Comparison of ENCODE assay signal across 8 cellular contexts in genomic region chr7:151517601-151518104, GRCh38. TPM values are rescaled to one million over a fixed set of nuclear protein-coding genes. Genes with fewer than 3 reads are reported as not detected.
DNase-seq lines count a peak whose midpoint lies in the region; ATAC-seq, FAIRE-seq and TF ChIP-seq lines count a peak whose summit lies in the region.

No MANE protein-coding gene starts in this region.

- no peak for DNase-seq in activated CD4-positive, alpha-beta T cell treated with anti-CD3 and anti-CD28 coated beads, Interleukin-2, amount 10 ng/mL, durations not matched to agents 24 days and 14 days
- no peak for DNase-seq in activated CD4-positive, alpha-beta T cell treated with anti-CD3 and anti-CD28 coated beads for 4 hours
- no peak for DNase-seq in activated naive CD4-positive, alpha-beta T cell treated with anti-CD3 and anti-CD28 coated beads, Interleukin-2, amount 50 U/mL, for 72 hours (ENCODE audit: low spot score in 2 of 2)
- no peak for DNase-seq in keratinocyte (ENCODE audit: low read depth, low spot score)

- no peaks in the 10 kb centered on the region for H3K9me1 ChIP-seq in keratinocyte (ENCODE audit: control insufficient read depth, extremely low read depth, insufficient read depth, low read length)

- intact Hi-C loops in activated CD4-positive, alpha-beta T cell treated with anti-CD3 and anti-CD28 coated beads, Interleukin-2, amount 10 ng/mL, durations not matched to agents 24 days and 14 days (cut with micrococcal nuclease), result loop anchor here (1.0 to 10.0 kb wide), 5 partner anchors 46 to 817 kb away; partner anchors contain the start of gene GALNT11

- H3K9me3 ChIP-seq in keratinocyte (ENCODE audit: control insufficient read depth, low read depth, low read length) (no peaks in the 10 kb centered on the region), thymus (ENCODE audit: control insufficient read depth) (no peaks in the 10 kb centered on the region)

- 92% methylated on average over 7 of the region's 7 CpGs for WGBS in thymus

- H3K9me3 Mint-ChIP-seq in activated CD4-positive, alpha-beta T cell treated with anti-CD3 and anti-CD28 coated beads, Interleukin-2, amount 10 ng/mL, durations not matched to agents 24 days and 14 days, result no peaks in the 10 kb centered on the region
- H3K9me3 Mint-ChIP-seq in activated naive CD4-positive, alpha-beta T cell treated with anti-CD3 and anti-CD28 coated beads, Interleukin-2, amount 50 U/mL, for 72 hours, result no peaks in the 10 kb centered on the region

- peak overlapping the region; percentile 89 for H3K4me2 ChIP-seq in keratinocyte (ENCODE audit: control insufficient read depth, extremely low read depth, insufficient read depth, low read depth, low read length)

- peak overlapping the region; percentile 97 for H3K9ac ChIP-seq in keratinocyte (ENCODE audit: control insufficient read depth, extremely low read depth, insufficient read depth, low read length)

- H3K4me3 Mint-ChIP-seq in activated CD4-positive, alpha-beta T cell treated with anti-CD3 and anti-CD28 coated beads, Interleukin-2, amount 10 ng/mL, durations not matched to agents 24 days and 14 days, result peak overlapping the region; percentile 97

- no peak for FAIRE-seq in keratinocyte (lab: Jason Lieb, UNC)

- peak overlapping the region; percentile 80 for H3K27ac ChIP-seq in keratinocyte (ENCODE audit: control insufficient read depth, insufficient read depth, low read length)
- H3K27ac ChIP-seq in thymus (ENCODE audit: low read depth), result no peak overlapping the region

- H3K27me3 ChIP-seq in keratinocyte (ENCODE audit: control insufficient read depth, extremely low read depth, insufficient read depth, low read length), result no peaks in the 10 kb centered on the region
- no peaks in the 10 kb centered on the region for H3K27me3 ChIP-seq in thymus (ENCODE audit: control insufficient read depth, insufficient read depth)

- dilution Hi-C loops in keratinocyte (cut with MboI; ENCODE audit: extremely low pct_ligation_motif_present, low sequenced_read_pairs), result no loop called here

- peaks cover 64% of the 10 kb centered on the region for H3K79me2 ChIP-seq in keratinocyte (ENCODE audit: control insufficient read depth, insufficient read depth, low read length)

- H3K4me1 ChIP-seq in keratinocyte (ENCODE audit: control insufficient read depth, extremely low read depth, insufficient read depth, low read length) (peaks cover 23% of the 10 kb centered on the region), thymus (ENCODE audit: control insufficient read depth, insufficient read depth, low read length) (peaks cover 16% of the 10 kb centered on the region)

- no peak for ATAC-seq in activated naive CD4-positive, alpha-beta T cell treated with anti-CD3 and anti-CD28 coated beads, Interleukin-2, amount 50 U/mL, for 72 hours
- ATAC-seq in GM18498 (IDR thresholded peaks at IDR 0.05; ENCODE audit: unreplicated experiment) (no peak), GM18519 (IDR thresholded peaks at IDR 0.05; ENCODE audit: low FRiP score, unreplicated experiment) (no peak), GM19397 (IDR thresholded peaks at IDR 0.05; ENCODE audit: unreplicated experiment) (no peak)

- TF ChIP-seq CTCF in keratinocyte (optimal IDR thresholded peaks at IDR 0.05 in 1 of 3, IDR thresholded peaks at IDR 0.05 in 1 of 3, conservative IDR thresholded peaks at IDR 0.05 in 1 of 3; ENCODE audit: extremely low read depth in 1 of 3, insufficient read depth in 2 of 3, low read length in 3 of 3), result no peak

- H3K36me3 ChIP-seq in keratinocyte (ENCODE audit: control insufficient read depth in 2 of 2, extremely low read depth in 1 of 2, insufficient read depth in 2 of 2, low read length in 2 of 2) (peaks cover 0 to 2% of the 10 kb centered on the region in 2 experiments), thymus (ENCODE audit: control insufficient read depth, insufficient read depth) (no peaks in the 10 kb centered on the region)

- no peak overlapping the region for H2AFZ ChIP-seq in keratinocyte (ENCODE audit: control insufficient read depth, low read length)

- H4K20me1 ChIP-seq in keratinocyte (ENCODE audit: control insufficient read depth, extremely low read depth, insufficient read depth, low read length), result peaks cover 19% of the 10 kb centered on the region

- H3K4me3 ChIP-seq in keratinocyte (ENCODE audit: control insufficient read depth in 2 of 3, extremely low read depth in 1 of 3, insufficient read depth in 2 of 3, low read depth in 1 of 3, low read length in 3 of 3) (peak overlapping the region; percentile 51 to 93 (median 88)), thymus (ENCODE audit: low read length) (peak overlapping the region; percentile 89)

- peak overlapping the region; percentile 91 for H3K27ac Mint-ChIP-seq in activated CD4-positive, alpha-beta T cell treated with anti-CD3 and anti-CD28 coated beads, Interleukin-2, amount 10 ng/mL, durations not matched to agents 24 days and 14 days
- H3K27ac Mint-ChIP-seq in activated naive CD4-positive, alpha-beta T cell treated with anti-CD3 and anti-CD28 coated beads, Interleukin-2, amount 50 U/mL, for 72 hours, result peak overlapping the region; percentile 72 to 97

- peaks cover 29% of the 10 kb centered on the region for H3K36me3 Mint-ChIP-seq in activated CD4-positive, alpha-beta T cell treated with anti-CD3 and anti-CD28 coated beads, Interleukin-2, amount 10 ng/mL, durations not matched to agents 24 days and 14 days (ENCODE audit: low read depth)
- peaks cover 16 to 29% of the 10 kb centered on the region in 2 donors for H3K36me3 Mint-ChIP-seq in activated naive CD4-positive, alpha-beta T cell treated with anti-CD3 and anti-CD28 coated beads, Interleukin-2, amount 50 U/mL, for 72 hours

- H3K27me3 Mint-ChIP-seq in activated CD4-positive, alpha-beta T cell treated with anti-CD3 and anti-CD28 coated beads, Interleukin-2, amount 10 ng/mL, durations not matched to agents 24 days and 14 days, result peaks cover 2% of the 10 kb centered on the region

- H3K4me1 Mint-ChIP-seq in activated CD4-positive, alpha-beta T cell treated with anti-CD3 and anti-CD28 coated beads, Interleukin-2, amount 10 ng/mL, durations not matched to agents 24 days and 14 days, result peaks cover 50% of the 10 kb centered on the region

RNA-seq across cellular contexts. Expression of gene RHEB, which starts 2.0 kb away (rescaled TPM):
- 55.4 and 62.5 TPM in 2 replicates for total RNA-seq in activated CD4-positive, alpha-beta T cell treated with anti-CD3 and anti-CD28 coated beads, Interleukin-2, amount 10 ng/mL, durations not matched to agents 24 days and 14 days
- total RNA-seq in activated naive CD4-positive, alpha-beta T cell treated with anti-CD3 and anti-CD28 coated beads, Interleukin-2, amount 50 U/mL, for 72 hours, result 10 to 100 TPM; 37.1 to 81.9 TPM
- polyA plus RNA-seq in keratinocyte (67.2 to 138 TPM (median 69.4 TPM) in 3 replicates), thymus (115 TPM)
- 143 TPM for polyA plus RNA-seq in keratinocyte (2011; ENCODE audit: low read depth)
- polyA plus RNA-seq in keratinocyte (2011; cell fraction: cytosol; rRNA removed), result 73.9 and 121 TPM in 2 replicates
- polyA plus RNA-seq in keratinocyte (2011; cell fraction: nucleus; rRNA removed), result 38.5 and 58.5 TPM in 2 replicates
- polyA plus RNA-seq in keratinocyte (2012; ENCODE audit: low replicate concordance), result 75.8 and 112 TPM in 2 replicates
- 6.7 to 17.2 TPM (median 12.1 TPM) in 3 replicates for polyA minus RNA-seq in keratinocyte
- polyA minus RNA-seq in keratinocyte (2011; cell fraction: cytosol; rRNA and poly(A)+ RNA removed), result 42.4 TPM
- 9.7 and 18.8 TPM in 2 replicates for polyA minus RNA-seq in keratinocyte (2011; cell fraction: nucleus; rRNA and poly(A)+ RNA removed)
